Comparison of ENCODE assay signal across 12 cellular contexts in genomic region chr6:2396856-2397640, GRCh38.
DNase-seq lines count a peak whose midpoint lies in the region; ATAC-seq, FAIRE-seq and TF ChIP-seq lines count a peak whose summit lies in the region.
"Had no signal": no experiment of that assay in that cellular context is flagged by ENCODE, and none has a peak within 500 bp of the region (broad histone marks: within the 10 kb centered on the region; RNA-seq: fewer than 3 reads in every experiment).

No MANE protein-coding gene starts in this region.

- H3K9me3 Mint-ChIP-seq in MCF 10A (ENCODE audit: unreplicated experiment): no peaks in the 10 kb centered on the region

- intact Hi-C loops in MCF 10A (cut with micrococcal nuclease): no loop called here

- H3K36me3 Mint-ChIP-seq in MCF 10A (ENCODE audit: insufficient read depth, unreplicated experiment): no peaks in the 10 kb centered on the region

- CTCF ChIA-PET in MCF 10A (lab: Yijun Ruan, JAX): interaction anchor here (0.6 kb wide), 1 partner anchor 937 kb away, joined by 3 read pairs; no protein-coding TSS in a partner anchor

- FAIRE-seq in urothelium cell line (lab: Jason Lieb, UNC): no peak
- FAIRE-seq: GM18507 had no signal

- no peak overlapping the region for H3K4me3 Mint-ChIP-seq in MCF 10A (ENCODE audit: unreplicated experiment)
- H3K4me3 Mint-ChIP-seq: neural progenitor cell had no signal

- no TSS peak for BruUV-seq in MCF 10A (replicated peaks; lab: Mats Ljungman, UMichigan)

- H3K4me1 Mint-ChIP-seq in MCF 10A (ENCODE audit: insufficient read depth, unreplicated experiment): peaks cover 8% of the 10 kb centered on the region
- H3K4me1 Mint-ChIP-seq: neural progenitor cell had no signal

- no peaks in the 10 kb centered on the region for H3K27me3 Mint-ChIP-seq in MCF 10A (ENCODE audit: insufficient read depth, unreplicated experiment)

- TF ChIP-seq CTCF in MCF 10A (IDR thresholded peaks at IDR 0.05; ENCODE audit: unreplicated experiment): no peak

- POLR2A ChIA-PET in MCF 10A (lab: Yijun Ruan, JAX): interaction anchor here (0.9 to 1.2 kb wide), 2 partner anchors 12 to 20 kb away, joined by 3 to 5 read pairs; no protein-coding TSS in a partner anchor

- DNase-seq in COR-L47 (lab: John Stamatoyannopoulos, UW) (peak; percentile 29), NCI-H2107 treated with DMSO at 0.1 percent for 48 hours (lab: John Stamatoyannopoulos, UW; ENCODE audit: unreplicated experiment) (peak; percentile 30), MCF 10A (ENCODE audit: unreplicated experiment) (peak; percentile 51), left kidney (ENCODE audit: low read depth, low spot score) (peak; percentile 53), SW480 (ENCODE audit: low spot score) (no peak), D341Med (ENCODE audit: low spot score) (no peak), urothelium cell line (ENCODE audit: low spot score) (no peak)
- DNase-seq: MM.1S had no signal

- ATAC-seq in HG02642 (IDR thresholded peaks at IDR 0.05; ENCODE audit: poor library complexity, unreplicated experiment): no peak
- ATAC-seq: activated CD4-positive, CD25-positive, alpha-beta regulatory T cell treated with anti-CD3 and anti-CD28 coated beads, Interleukin-2, amount 50 U/mL, for 24 hours had no signal

- H3K27ac Mint-ChIP-seq in MCF 10A (ENCODE audit: low read depth, unreplicated experiment): no peak overlapping the region
- H3K27ac Mint-ChIP-seq: neural progenitor cell had no signal

Comparison
In these comparisons a context has a peak if more than half of its experiments do, and no peak if none do; other contexts are left out.
1. DNase-seq: peak in COR-L47 (single experiment), NCI-H2107 treated with DMSO at 0.1 percent for 48 hours (single experiment), MCF 10A (single experiment) and left kidney (single experiment); none in SW480 (single experiment), D341Med (single experiment) and urothelium cell line (single experiment).